ENCODE assay signal across 8 cellular contexts in genomic region chr3:11770477-11771381, GRCh38.
DNase-seq lines count a peak whose midpoint lies in the region; ATAC-seq and TF ChIP-seq lines count a peak whose summit lies in the region.

No MANE protein-coding gene starts in this region.

- DNase-seq in COR-L47 (lab: John Stamatoyannopoulos, UW), result peak; percentile 18
- peak; percentile 69 for DNase-seq in RPMI7951 (ENCODE audit: low read depth)
- DNase-seq in activated effector memory CD4-positive, alpha-beta T cell treated with anti-CD3 and anti-CD28 coated beads, Interleukin-2, amount 50 U/mL, for 16 hours, result peak; percentile 90
- peak; percentile 80 to 89 for DNase-seq in foreskin fibroblast
- DNase-seq in omental fat pad (ENCODE audit: low spot score), result peak; percentile 32
- peak; percentile 83 to 89 for DNase-seq in suprapubic skin (ENCODE audit: low spot score in 2 of 2)

- no peak for TF ChIP-seq POLR2A in suprapubic skin (IDR thresholded peaks at IDR 0.05)

- H3K9ac ChIP-seq in HUES6 (ENCODE audit: low read length), result peak overlapping the region; percentile 61

- H3K36me3 ChIP-seq in HUES6 (ENCODE audit: control insufficient read depth, insufficient read depth, low read length) (no peaks in the 10 kb centered on the region), suprapubic skin (no peaks in the 10 kb centered on the region)

- H3K4me3 ChIP-seq in HUES6 (ENCODE audit: low read depth, low read length), result peak overlapping the region; percentile 17
- H3K4me3 ChIP-seq in foreskin fibroblast (ENCODE audit: low read depth in 1 of 2, low read length in 2 of 2), result peak overlapping the region; percentile 18 to 34
- H3K4me3 ChIP-seq in suprapubic skin, result peak overlapping the region; percentile 19

- H3K4me1 ChIP-seq in HUES6 (ENCODE audit: control insufficient read depth, insufficient read depth, low read length) (peaks cover 13% of the 10 kb centered on the region), suprapubic skin (peaks cover 44% of the 10 kb centered on the region)

- WGBS in suprapubic skin, result 13% methylated on average over 20 of the region's 20 CpGs

- ATAC-seq in GM21447 (IDR thresholded peaks at IDR 0.05; ENCODE audit: unreplicated experiment), result peak; percentile 98
- peak; percentile 94 for ATAC-seq in omental fat pad (ENCODE audit: low FRiP score)

- no peak for TF ChIP-seq EP300 in suprapubic skin (IDR thresholded peaks at IDR 0.05)

- TF ChIP-seq CTCF in foreskin fibroblast (IDR thresholded peaks at IDR 0.05; ENCODE audit: low read depth, low read length), result no peak
- TF ChIP-seq CTCF in omental fat pad (IDR thresholded peaks at IDR 0.05), result no peak
- no peak for TF ChIP-seq CTCF in suprapubic skin (IDR thresholded peaks at IDR 0.05)

- H3K27me3 ChIP-seq in HUES6 (ENCODE audit: control insufficient read depth, insufficient read depth, low read length) (no peaks in the 10 kb centered on the region), suprapubic skin (no peaks in the 10 kb centered on the region)

- peak overlapping the region; percentile 19; the same call in 1 of the 2 replicates for H3K27ac ChIP-seq in HUES6 (ENCODE audit: low read depth, low read length)
- peak overlapping the region; percentile 93 for H3K27ac ChIP-seq in suprapubic skin

- no peaks in the 10 kb centered on the region for H3K9me3 ChIP-seq in HUES6 (ENCODE audit: control insufficient read depth, insufficient read depth, low read depth, low read length)
- H3K9me3 ChIP-seq in suprapubic skin, result no peaks in the 10 kb centered on the region

Comparison
In these comparisons a context has a peak if more than half of its experiments do, and no peak if none do; other contexts are left out.
1. Peak in every context shown above with its lines: DNase-seq, ATAC-seq, H3K4me3 ChIP-seq and H3K27ac ChIP-seq.
2. DNase-seq: peak in every context shown above with its lines; median percentile 90 in activated effector memory CD4-positive, alpha-beta T cell treated with anti-CD3 and anti-CD28 coated beads, Interleukin-2, amount 50 U/mL, for 16 hours; 86 in suprapubic skin; 84 in foreskin fibroblast; 69 in RPMI7951; 32 in omental fat pad; 18 in COR-L47.